In the genomic region with DNA sequence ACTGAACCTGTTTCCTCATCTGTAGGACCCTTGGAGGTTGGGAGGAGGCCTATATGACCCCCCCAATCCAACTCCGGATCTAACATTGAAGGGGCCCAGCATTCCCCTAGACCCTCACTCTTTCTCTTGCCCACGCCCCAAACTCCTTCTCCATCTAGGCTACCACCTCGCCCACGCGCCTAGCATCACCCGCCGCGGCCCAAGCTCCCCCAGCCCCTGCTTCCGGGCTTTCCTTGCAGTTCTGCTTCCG, we compare ENCODE assay signal across 7 cellular contexts. TPM values are rescaled to one million over a fixed set of nuclear protein-coding genes. Genes with fewer than 3 reads are reported as not detected.
DNase-seq lines count a peak whose midpoint lies in the region; ATAC-seq and TF ChIP-seq lines count a peak whose summit lies in the region.

No MANE protein-coding gene starts in this region.

- H4K20me1 ChIP-seq in GM23338 (replicated peaks; ENCODE audit: insufficient read depth) = peaks cover 5% of the 10 kb centered on the region

- H3K4me1 Mint-ChIP-seq in GM23338 (peaks cover 20% of the 10 kb centered on the region), mesothelial cell of epicardium (peaks cover 20% of the 10 kb centered on the region)

- DNase-seq in GM23338 (ENCODE audit: low spot score) (no peak), Panc1 (ENCODE audit: low read depth, low spot score) (no peak), brain microvascular endothelial cell (no peak), mesothelial cell of epicardium (ENCODE audit: low spot score in 2 of 2, unreplicated experiment in 2 of 2) (no peak), putamen (ENCODE audit: low spot score) (no peak), occipital lobe (lab: John Stamatoyannopoulos, UW) (no peak)
- peak; percentile 80 for DNase-seq in stimulated activated naive CD8-positive, alpha-beta T cell treated with anti-CD3 and anti-CD28 coated beads, Interleukin-15, Interleukin-2, amounts not matched to agents 100 U/mL and 50 U/mL, for 24 hours

- peaks cover 28% of the 10 kb centered on the region for H3K9me3 Mint-ChIP-seq in GM23338
- peaks cover 5% of the 10 kb centered on the region for H3K9me3 Mint-ChIP-seq in mesothelial cell of epicardium

- no peak for TF ChIP-seq CTCF in GM23338 (conservative IDR thresholded peaks at IDR 0.05; ENCODE audit: low read depth in 2 of 2)
- TF ChIP-seq CTCF in Panc1 (IDR thresholded peaks at IDR 0.05) = no peak
- no peak for TF ChIP-seq CTCF in brain microvascular endothelial cell (IDR thresholded peaks at IDR 0.05; ENCODE audit: low read depth, low read length, missing control alignments)
- TF ChIP-seq CTCF in mesothelial cell of epicardium (IDR thresholded peaks at IDR 0.05; ENCODE audit: unreplicated experiment) = no peak

- no TSS peak for BruUV-seq in Panc1 (replicated peaks; lab: Mats Ljungman, UMichigan)

- H3K36me3 ChIP-seq in GM23338 (ENCODE audit: insufficient read depth) = no peaks in the 10 kb centered on the region
- H3K36me3 ChIP-seq in Panc1 (ENCODE audit: control insufficient read depth, insufficient read depth, low read length) = no peaks in the 10 kb centered on the region; the same call in 1 of the 2 replicates
- no peaks in the 10 kb centered on the region for H3K36me3 ChIP-seq in brain microvascular endothelial cell (replicated peaks)

- H3K4me3 ChIP-seq in GM23338 = peak overlapping the region; percentile 98
- H3K4me3 ChIP-seq in Panc1 (ENCODE audit: low read depth in 2 of 2, low read length in 2 of 2) = peak overlapping the region; percentile 58 to 81
- H3K4me3 ChIP-seq in brain microvascular endothelial cell (ENCODE audit: low read depth, low read length) = peak overlapping the region; percentile 83

- no peaks in the 10 kb centered on the region for H3K9me2 ChIP-seq in GM23338 (ENCODE audit: insufficient read depth)

- H3K4me3 Mint-ChIP-seq in GM23338 (peak overlapping the region; percentile 88), mesothelial cell of epicardium (peak overlapping the region; percentile 86)

- CTCF ChIA-PET in Panc1 (lab: Charles Lee) = interaction anchor here (0.9 to 1.3 kb wide), 2 partner anchors 54 to 55 kb away, joined by 3 to 8 read pairs; a partner anchor contains a TSS

- ATAC-seq in GM23338 (no peak), Panc1 (peak; percentile 31; the same call in 1 of the 2 replicates)
- no peak for ATAC-seq in stimulated activated naive CD8-positive, alpha-beta T cell treated with anti-CD3 and anti-CD28 coated beads, Interleukin-15, Interleukin-2, amounts not matched to agents 100 U/mL and 50 U/mL, for 24 hours

- H3K27ac ChIP-seq in GM23338 (ENCODE audit: low read depth) (peak overlapping the region; percentile 99), Panc1 (ENCODE audit: low read length) (peak overlapping the region; percentile 86), brain microvascular endothelial cell (peak overlapping the region; percentile 92)

- H3K4me2 ChIP-seq in GM23338 = peak overlapping the region; percentile 99

- peak overlapping the region; percentile 96 for H3K27ac Mint-ChIP-seq in GM23338
- peak overlapping the region; percentile 96 for H3K27ac Mint-ChIP-seq in mesothelial cell of epicardium

- H3F3A ChIP-seq in GM23338 (replicated peaks; ENCODE audit: low read depth) = peaks cover 26% of the 10 kb centered on the region

- H3K4me1 ChIP-seq in GM23338 (ENCODE audit: insufficient read depth) (peaks cover 25% of the 10 kb centered on the region; the same call in 1 of the 2 replicates), Panc1 (ENCODE audit: control insufficient read depth, insufficient read depth, low read length) (peaks cover 8% of the 10 kb centered on the region)

- no peaks in the 10 kb centered on the region for H3K27me3 ChIP-seq in GM23338 (ENCODE audit: insufficient read depth)
- H3K27me3 ChIP-seq in Panc1 (ENCODE audit: control insufficient read depth, insufficient read depth, low read length) = no peaks in the 10 kb centered on the region
- no peaks in the 10 kb centered on the region for H3K27me3 ChIP-seq in brain microvascular endothelial cell (replicated peaks)

- H2AFZ ChIP-seq in GM23338 = peak overlapping the region; percentile 93; the same call in 1 of the 2 replicates

- in situ Hi-C loops in Panc1 (cut with HindIII; ENCODE audit: low pct_unique_long_range_greater_than_20kb, low sequenced_read_pairs) (no loop called here), brain microvascular endothelial cell (cut with HindIII; ENCODE audit: low pct_ligation_motif_present, low sequenced_read_pairs) (no loop called here)

- H3K79me2 ChIP-seq in GM23338 (replicated peaks; ENCODE audit: insufficient read depth) = peaks cover 49% of the 10 kb centered on the region

- no peaks in the 10 kb centered on the region for H3K9me3 ChIP-seq in Panc1 (ENCODE audit: control insufficient read depth, insufficient read depth, low read depth, low read length)

- peaks cover 26% of the 10 kb centered on the region for H3K36me3 Mint-ChIP-seq in GM23338 (ENCODE audit: low read depth)
- peaks cover 7% of the 10 kb centered on the region for H3K36me3 Mint-ChIP-seq in mesothelial cell of epicardium

- peaks cover 9% of the 10 kb centered on the region for H3K27me3 Mint-ChIP-seq in GM23338 (ENCODE audit: insufficient read depth, low read depth, poor library complexity)
- H3K27me3 Mint-ChIP-seq in mesothelial cell of epicardium (ENCODE audit: low read depth) = no peaks in the 10 kb centered on the region

- intact Hi-C loops in Panc1 (cut with micrococcal nuclease; ENCODE audit: unreplicated experiment) = loop anchor here (5.0 kb wide), 1 partner anchor 54 kb away; a partner anchor contains a TSS

- POLR2A ChIA-PET in Panc1 (lab: Charles Lee) = interaction anchor here (0.5 to 1.0 kb wide), 2 partner anchors 15 to 63 kb away, joined by 3 to 8 read pairs; a partner anchor contains a TSS

TF ChIP-seq in GM23338, 12 proteins besides CTCF, POLR2A, EP300 and RAD21 (continues in another document):
- TF ChIP-seq ZNF331 (CRISPR knock-in tag; IDR thresholded peaks at IDR 0.05; ENCODE audit: low read depth) (no peak), STAT1 (IDR thresholded peaks at IDR 0.05; ENCODE audit: unreplicated experiment) (no peak), NANOG (IDR thresholded peaks at IDR 0.05; ENCODE audit: borderline replicate concordance) (no peak), EZH2 (IDR thresholded peaks at IDR 0.05; ENCODE audit: low read depth, unreplicated experiment) (no peak)
- TF ChIP-seq, protein P1, sequence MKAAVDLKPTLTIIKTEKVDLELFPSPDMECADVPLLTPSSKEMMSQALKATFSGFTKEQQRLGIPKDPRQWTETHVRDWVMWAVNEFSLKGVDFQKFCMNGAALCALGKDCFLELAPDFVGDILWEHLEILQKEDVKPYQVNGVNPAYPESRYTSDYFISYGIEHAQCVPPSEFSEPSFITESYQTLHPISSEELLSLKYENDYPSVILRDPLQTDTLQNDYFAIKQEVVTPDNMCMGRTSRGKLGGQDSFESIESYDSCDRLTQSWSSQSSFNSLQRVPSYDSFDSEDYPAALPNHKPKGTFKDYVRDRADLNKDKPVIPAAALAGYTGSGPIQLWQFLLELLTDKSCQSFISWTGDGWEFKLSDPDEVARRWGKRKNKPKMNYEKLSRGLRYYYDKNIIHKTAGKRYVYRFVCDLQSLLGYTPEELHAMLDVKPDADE (IDR thresholded peaks at IDR 0.05) = no peak
- TF ChIP-seq, protein P2, sequence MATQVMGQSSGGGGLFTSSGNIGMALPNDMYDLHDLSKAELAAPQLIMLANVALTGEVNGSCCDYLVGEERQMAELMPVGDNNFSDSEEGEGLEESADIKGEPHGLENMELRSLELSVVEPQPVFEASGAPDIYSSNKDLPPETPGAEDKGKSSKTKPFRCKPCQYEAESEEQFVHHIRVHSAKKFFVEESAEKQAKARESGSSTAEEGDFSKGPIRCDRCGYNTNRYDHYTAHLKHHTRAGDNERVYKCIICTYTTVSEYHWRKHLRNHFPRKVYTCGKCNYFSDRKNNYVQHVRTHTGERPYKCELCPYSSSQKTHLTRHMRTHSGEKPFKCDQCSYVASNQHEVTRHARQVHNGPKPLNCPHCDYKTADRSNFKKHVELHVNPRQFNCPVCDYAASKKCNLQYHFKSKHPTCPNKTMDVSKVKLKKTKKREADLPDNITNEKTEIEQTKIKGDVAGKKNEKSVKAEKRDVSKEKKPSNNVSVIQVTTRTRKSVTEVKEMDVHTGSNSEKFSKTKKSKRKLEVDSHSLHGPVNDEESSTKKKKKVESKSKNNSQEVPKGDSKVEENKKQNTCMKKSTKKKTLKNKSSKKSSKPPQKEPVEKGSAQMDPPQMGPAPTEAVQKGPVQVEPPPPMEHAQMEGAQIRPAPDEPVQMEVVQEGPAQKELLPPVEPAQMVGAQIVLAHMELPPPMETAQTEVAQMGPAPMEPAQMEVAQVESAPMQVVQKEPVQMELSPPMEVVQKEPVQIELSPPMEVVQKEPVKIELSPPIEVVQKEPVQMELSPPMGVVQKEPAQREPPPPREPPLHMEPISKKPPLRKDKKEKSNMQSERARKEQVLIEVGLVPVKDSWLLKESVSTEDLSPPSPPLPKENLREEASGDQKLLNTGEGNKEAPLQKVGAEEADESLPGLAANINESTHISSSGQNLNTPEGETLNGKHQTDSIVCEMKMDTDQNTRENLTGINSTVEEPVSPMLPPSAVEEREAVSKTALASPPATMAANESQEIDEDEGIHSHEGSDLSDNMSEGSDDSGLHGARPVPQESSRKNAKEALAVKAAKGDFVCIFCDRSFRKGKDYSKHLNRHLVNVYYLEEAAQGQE (IDR thresholded peaks at IDR 0.05; ENCODE audit: unreplicated experiment) = no peak

RNA-seq across cellular contexts. Expression of a gene that starts 0.5 kb away (rescaled TPM):
- 50.2 and 56.5 TPM in 2 replicates for total RNA-seq in GM23338 (2014; rRNA removed; shearing (Covaris generic))
- polyA plus RNA-seq in GM23338 (2016; fragmentation: Nextera tagmentation; extraction: Ambion mirVana) = 42.7 and 45.4 TPM in 2 replicates
- total RNA-seq in Panc1 (2021; ENCODE audit: unreplicated experiment) = 50.5 TPM
- 40.1 TPM for polyA plus RNA-seq in Panc1 (2012; ENCODE audit: insufficient read length)
- total RNA-seq in mesothelial cell of epicardium = 70.4 to 77.1 TPM (median 75.3 TPM) in 3 replicates
- 115 TPM for total RNA-seq in occipital lobe

RNA-seq across cellular contexts. Expression of a gene that starts 54.7 kb away (rescaled TPM):
- total RNA-seq in GM23338 (2014; rRNA removed; shearing (Covaris generic)) = 27.8 and 43.7 TPM in 2 replicates
- polyA plus RNA-seq in GM23338 (2016; fragmentation: Nextera tagmentation; extraction: Ambion mirVana) = 73.0 and 73.5 TPM in 2 replicates
- 74.5 TPM for total RNA-seq in Panc1 (2021; ENCODE audit: unreplicated experiment)
- 81.3 TPM for polyA plus RNA-seq in Panc1 (2012; ENCODE audit: insufficient read length)
- total RNA-seq in mesothelial cell of epicardium = 24.2 to 25.0 TPM (median 24.8 TPM) in 3 replicates
- 11.1 TPM for total RNA-seq in occipital lobe
